ENCODE assay signal across 18 cellular contexts in genomic region chr5:66821626-66822429, GRCh38.
DNase-seq lines count a peak whose midpoint lies in the region; ATAC-seq and FAIRE-seq lines count a peak whose summit lies in the region.
"Had no signal": no experiment of that assay in that cellular context is flagged by ENCODE, and none has a peak within 500 bp of the region (broad histone marks: within the 10 kb centered on the region; RNA-seq: fewer than 3 reads in every experiment).

No MANE protein-coding gene starts in this region.

- H3K27me3 ChIP-seq in CD4-positive, CD25-positive, alpha-beta regulatory T cell (ENCODE audit: control insufficient read depth, insufficient read depth, low read length), result no peaks in the 10 kb centered on the region
- H3K27me3 ChIP-seq: gastroesophageal sphincter had no signal

- H3K9me3 Mint-ChIP-seq in CD4-positive, CD25-positive, alpha-beta regulatory T cell, result peaks cover 0 to 3% (median 0%) of the 10 kb centered on the region in 7 donors
- H3K9me3 Mint-ChIP-seq in activated naive CD8-positive, alpha-beta T cell treated with anti-CD3 and anti-CD28 coated beads, Interleukin-2, amount 10 ng/mL, durations not matched to agents 7 days and 5 days, result peaks cover 3% of the 10 kb centered on the region
- H3K9me3 Mint-ChIP-seq: nephron had no signal

- peak overlapping the region; percentile 76 to 86 (median 79) for H3K27ac Mint-ChIP-seq in CD4-positive, CD25-positive, alpha-beta regulatory T cell
- peak overlapping the region; percentile 93 for H3K27ac Mint-ChIP-seq in activated naive CD8-positive, alpha-beta T cell treated with anti-CD3 and anti-CD28 coated beads, Interleukin-2, amount 10 ng/mL, durations not matched to agents 7 days and 5 days
- H3K27ac Mint-ChIP-seq: nephron had no signal

- DNase-seq in CD4-positive, CD25-positive, alpha-beta regulatory T cell, result peak in 1 of 3 donors; percentile 95
- DNase-seq in activated CD4-positive, CD25-positive, alpha-beta regulatory T cell treated with anti-CD3 and anti-CD28 coated beads, Interleukin-2, amount 50 U/mL, for 72 hours, result peak; percentile 36
- DNase-seq in activated naive CD8-positive, alpha-beta T cell treated with anti-CD3 and anti-CD28 coated beads, Interleukin-2, amount 10 ng/mL, durations not matched to agents 7 days and 5 days, result peak; percentile 42
- peak; percentile 22 for DNase-seq in stimulated activated CD4-positive, alpha-beta T cell treated with anti-CD3 and anti-CD28 coated beads, Interleukin-12 subunit alpha, Interleukin-12 subunit beta, amount 100 ng/mL, for 4 hours
- no peak for DNase-seq in GM19239 (ENCODE audit: insufficient read length, low spot score)
- DNase-seq: AML-193; DMS79 treated with DMSO at 0.1 percent for 48 hours; effector CD8-positive, alpha-beta T cell; kidney; NCI-H2029 treated with DMSO at 0.1 percent for 48 hours had no signal

- H3K36me3 ChIP-seq in CD4-positive, CD25-positive, alpha-beta regulatory T cell (ENCODE audit: control insufficient read depth, insufficient read depth, low read length), result no peaks in the 10 kb centered on the region
- H3K36me3 ChIP-seq: gastroesophageal sphincter had no signal

- H3K36me3 Mint-ChIP-seq in CD4-positive, CD25-positive, alpha-beta regulatory T cell, result no peaks in the 10 kb centered on the region
- peaks cover 6% of the 10 kb centered on the region for H3K36me3 Mint-ChIP-seq in activated naive CD8-positive, alpha-beta T cell treated with anti-CD3 and anti-CD28 coated beads, Interleukin-2, amount 10 ng/mL, durations not matched to agents 7 days and 5 days

- H3K9me3 ChIP-seq in CD4-positive, CD25-positive, alpha-beta regulatory T cell (ENCODE audit: control insufficient read depth in 2 of 2, low read length in 2 of 2), result no peaks in the 10 kb centered on the region
- H3K9me3 ChIP-seq: gastroesophageal sphincter had no signal

- H3K4me3 Mint-ChIP-seq in CD4-positive, CD25-positive, alpha-beta regulatory T cell, result peak overlapping the region in 3 of 4 donors; percentile 43 to 52 (median 45)
- peak overlapping the region; percentile 71 for H3K4me3 Mint-ChIP-seq in activated naive CD8-positive, alpha-beta T cell treated with anti-CD3 and anti-CD28 coated beads, Interleukin-2, amount 10 ng/mL, durations not matched to agents 7 days and 5 days
- H3K4me3 Mint-ChIP-seq: nephron had no signal

- H3K27me3 Mint-ChIP-seq in CD4-positive, CD25-positive, alpha-beta regulatory T cell, result peaks cover 3% of the 10 kb centered on the region
- H3K27me3 Mint-ChIP-seq in activated naive CD8-positive, alpha-beta T cell treated with anti-CD3 and anti-CD28 coated beads, Interleukin-2, amount 10 ng/mL, durations not matched to agents 7 days and 5 days, result no peaks in the 10 kb centered on the region

- FAIRE-seq in GM19239 (lab: Jason Lieb, UNC), result no peak
- FAIRE-seq: GM12892, kidney had no signal

- peaks cover 15 to 27% (median 21%) of the 10 kb centered on the region in 4 donors for H3K4me1 Mint-ChIP-seq in CD4-positive, CD25-positive, alpha-beta regulatory T cell
- H3K4me1 Mint-ChIP-seq in activated naive CD8-positive, alpha-beta T cell treated with anti-CD3 and anti-CD28 coated beads, Interleukin-2, amount 10 ng/mL, durations not matched to agents 7 days and 5 days, result peaks cover 32% of the 10 kb centered on the region
- H3K4me1 Mint-ChIP-seq: nephron had no signal

- peaks cover 13% of the 10 kb centered on the region for H3K4me1 ChIP-seq in CD4-positive, CD25-positive, alpha-beta regulatory T cell (ENCODE audit: control insufficient read depth, insufficient read depth, low read length, poor library complexity, severe bottlenecking)
- H3K4me1 ChIP-seq: gastroesophageal sphincter had no signal

- H3K27ac ChIP-seq in CD4-positive, CD25-positive, alpha-beta regulatory T cell (ENCODE audit: insufficient read depth, low read length, poor library complexity, severe bottlenecking), result peak overlapping the region; percentile 25
- H3K27ac ChIP-seq: gastroesophageal sphincter, HL-60, SK-N-MC had no signal

- POLR2A ChIA-PET in activated naive CD8-positive, alpha-beta T cell treated with anti-CD3 and anti-CD28 coated beads, Interleukin-2, amount 10 ng/mL, durations not matched to agents 7 days and 5 days (lab: Charles Lee), result interaction anchor here (0.7 to 2.0 kb wide), 2 partner anchors 19 to 26 kb away, joined by 3 to 10 read pairs; no protein-coding TSS in a partner anchor

- no peak overlapping the region for H3K4me3 ChIP-seq in CD4-positive, CD25-positive, alpha-beta regulatory T cell (ENCODE audit: low read depth, low read length)
- H3K4me3 ChIP-seq: gastroesophageal sphincter, SK-N-MC had no signal

- ATAC-seq in CD4-positive, CD25-positive, alpha-beta regulatory T cell (ENCODE audit: low read depth in 2 of 2), result peak; percentile 76 to 77
- ATAC-seq in activated naive CD8-positive, alpha-beta T cell treated with anti-CD3 and anti-CD28 coated beads, Interleukin-2, amount 10 ng/mL, durations not matched to agents 7 days and 5 days (ENCODE audit: low read depth), result peak; percentile 94
- ATAC-seq in GM18867 (IDR thresholded peaks at IDR 0.05; ENCODE audit: unreplicated experiment) (no peak), GM19463 (IDR thresholded peaks at IDR 0.05; ENCODE audit: unreplicated experiment) (no peak), HG03045 (IDR thresholded peaks at IDR 0.05; ENCODE audit: unreplicated experiment) (no peak)
- ATAC-seq: gastroesophageal sphincter had no signal

Comparison
In these comparisons a context has a peak if more than half of its experiments do, and no peak if none do; other contexts are left out.
1. ATAC-seq: peak in CD4-positive, CD25-positive, alpha-beta regulatory T cell (2 of 2) and activated naive CD8-positive, alpha-beta T cell treated with anti-CD3 and anti-CD28 coated beads, Interleukin-2, amount 10 ng/mL, durations not matched to agents 7 days and 5 days (single experiment); none in GM18867 (single experiment), GM19463 (single experiment) and HG03045 (single experiment).